Comparison of ENCODE assay signal across 1 cellular context in the genomic region with DNA sequence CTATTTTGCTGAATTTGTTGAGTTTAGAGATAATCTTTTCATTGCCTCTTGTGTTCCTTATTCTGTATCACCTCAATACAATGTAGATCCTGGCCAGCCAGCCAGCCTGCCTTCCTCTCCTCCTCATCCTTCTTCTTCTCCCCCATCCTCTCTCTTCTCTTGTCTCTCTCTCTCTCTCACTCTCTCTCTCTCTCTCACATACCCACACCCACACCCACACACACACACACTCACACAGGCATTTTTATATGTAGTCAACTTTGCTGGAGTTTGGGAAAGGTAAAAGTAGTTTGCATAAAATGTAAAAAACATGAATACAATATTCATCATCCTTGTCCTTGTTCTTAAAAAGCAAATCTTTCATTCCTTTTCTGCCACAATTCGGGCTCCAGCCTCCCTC.
TF ChIP-seq lines count a peak whose summit lies in the region.

No MANE protein-coding gene starts in this region.

TF ChIP-seq in WTC11, 78 proteins besides CTCF, POLR2A, EP300 and RAD21 (continued from another document):
- TF ChIP-seq ZBTB21 (CRISPR knock-in tag; IDR thresholded peaks at IDR 0.05; ENCODE audit: borderline replicate concordance) (no peak), ZNF396 (CRISPR knock-in tag; IDR thresholded peaks at IDR 0.05; ENCODE audit: borderline replicate concordance) (no peak), TEAD1 (CRISPR knock-in tag; IDR thresholded peaks at IDR 0.05) (no peak), SOX15 (CRISPR knock-in tag; IDR thresholded peaks at IDR 0.05) (no peak)
